Comparison of ENCODE assay signal across 9 cellular contexts in the genomic region with DNA sequence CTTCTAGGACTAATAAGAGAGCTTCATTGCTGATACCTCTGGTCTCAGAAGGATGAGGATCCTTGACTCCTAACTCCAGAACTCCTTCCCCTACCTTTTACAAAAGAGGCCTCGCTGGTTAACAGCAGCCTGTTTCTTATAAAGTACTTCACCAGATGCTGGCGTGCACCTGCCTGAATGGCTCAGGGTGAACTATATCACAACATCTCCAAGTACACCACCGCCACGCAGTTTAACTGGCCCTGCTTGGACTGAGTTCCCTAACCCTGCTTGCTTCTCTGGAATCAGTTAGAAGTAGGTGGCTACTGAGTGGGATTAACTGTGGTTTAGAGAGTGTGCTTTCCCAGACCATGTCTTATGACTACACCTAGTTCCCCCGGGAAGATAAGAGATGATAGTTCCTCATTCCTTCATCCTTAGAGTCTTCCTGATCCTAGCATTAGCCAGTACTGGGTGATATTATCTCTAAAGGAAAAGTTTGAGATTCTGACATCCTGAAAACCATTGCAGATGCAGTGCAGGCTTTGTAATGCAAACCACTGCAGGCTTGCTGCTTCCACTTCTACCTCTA. TPM values are rescaled to one million over a fixed set of nuclear protein-coding genes. Genes with fewer than 3 reads are reported as not detected.
DNase-seq lines count a peak whose midpoint lies in the region; ATAC-seq, FAIRE-seq and TF ChIP-seq lines count a peak whose summit lies in the region.
"Had no signal": no experiment of that assay in that cellular context is flagged by ENCODE, and none has a peak within 500 bp of the region (broad histone marks: within the 10 kb centered on the region; RNA-seq: fewer than 3 reads in every experiment).

No MANE protein-coding gene starts in this region.

- no peak overlapping the region for H3K4ac ChIP-seq in H9 (ENCODE audit: low read depth, low read length)

- POLR2A ChIA-PET in GM12878 (lab: Charles Lee): no interaction called here

- H3K79me1 ChIP-seq in H9 (ENCODE audit: insufficient read depth, low read depth, low read length, poor library complexity, severe bottlenecking): no peaks in the 10 kb centered on the region

- H2AK5ac ChIP-seq in H9 (ENCODE audit: insufficient read length, low read length): no peak overlapping the region

- peaks cover 0 to 3% (median 1%) of the 10 kb centered on the region in 3 experiments; a peak in 2 of 7 replicates for H3K36me3 Mint-ChIP-seq in H9 (ENCODE audit: insufficient read depth in 1 of 3, low read depth in 3 of 3)

- H3K36me3 ChIP-seq in GM12878 (ENCODE audit: control insufficient read depth in 2 of 2, insufficient read depth in 2 of 2, low read length in 1 of 2): peaks cover under 1 to 2% of the 10 kb centered on the region in 2 experiments; a peak in 2 of 4 replicates
- peaks cover 7 to 12% (median 10%) of the 10 kb centered on the region in 4 donors for H3K36me3 ChIP-seq in stomach

- no peak overlapping the region for H2BK5ac ChIP-seq in H9 (ENCODE audit: insufficient read length, low read length)

- H3K23me2 ChIP-seq in H9 (ENCODE audit: insufficient read length, low read depth, low read length, poor library complexity, severe bottlenecking): peaks cover 14% of the 10 kb centered on the region

- H3K4me2 ChIP-seq in H9 (ENCODE audit: insufficient read depth, insufficient read length, low read length) (peak overlapping the region; percentile 71), GM12878 (ENCODE audit: control insufficient read depth, insufficient read depth) (peak overlapping the region; percentile 20; the same call in 1 of the 2 replicates)

- peak overlapping the region in 1 of 2 experiments; percentile 42; a peak in 2 of 5 replicates for H3K4me3 Mint-ChIP-seq in H9

- no peak overlapping the region for H3T11ph ChIP-seq in H9 (ENCODE audit: low read length)

- H3K27me3 ChIP-seq in H9 (ENCODE audit: insufficient read depth, low read length) (no peaks in the 10 kb centered on the region), GM12878 (replicated peaks in 1 of 2; ENCODE audit: control insufficient read depth in 2 of 2, insufficient read depth in 2 of 2, low read length in 1 of 2) (no peaks in the 10 kb centered on the region), stomach (no peaks in the 10 kb centered on the region)

- H3K79me2 ChIP-seq in H9 (ENCODE audit: insufficient read depth, low read length) (no peaks in the 10 kb centered on the region; the same call in 1 of the 2 replicates), GM12878 (ENCODE audit: control insufficient read depth, insufficient read depth, low read length) (peaks cover 12% of the 10 kb centered on the region)

- in situ Hi-C loops in GM12878 (cut with MboI): no loop called here

- H2BK12ac ChIP-seq in H9 (ENCODE audit: insufficient read length, low read depth, low read length): no peak overlapping the region

- TF ChIP-seq CTCF in H9 (conservative IDR thresholded peaks at IDR 0.05) (no peak), GM12878 (IDR thresholded peaks at IDR 0.05 in 2 of 3, conservative IDR thresholded peaks at IDR 0.05 in 1 of 3; ENCODE audit: control insufficient read depth in 2 of 3, extremely low read depth in 1 of 3, insufficient read depth in 1 of 3, low read depth in 3 of 3, low read length in 3 of 3) (no peak), stomach (IDR thresholded peaks at IDR 0.05) (no peak)

- no peak overlapping the region for H2BK15ac ChIP-seq in H9 (ENCODE audit: low read depth, low read length)

- TF ChIP-seq RAD21 in GM12878 (IDR thresholded peaks at IDR 0.05; ENCODE audit: insufficient read depth, low read depth, low read length): no peak

- no peaks in the 10 kb centered on the region for H4K20me1 ChIP-seq in H9 (ENCODE audit: control insufficient read depth, insufficient read depth, insufficient read length)
- H4K20me1 ChIP-seq in GM12878 (ENCODE audit: control insufficient read depth, insufficient read depth): peaks cover 4% of the 10 kb centered on the region; the same call in 1 of the 2 replicates

- CTCF ChIA-PET in GM12878 (lab: Yijun Ruan, JAX): interaction anchor here (0.6 to 2.0 kb wide), 7 partner anchors 10 to 196 kb away, joined by 3 to 10 read pairs (median 3); no protein-coding TSS in a partner anchor

- H3K18ac ChIP-seq in H9 (ENCODE audit: insufficient read length, low read depth, low read length): no peak overlapping the region

- H2AFZ ChIP-seq in H9 (ENCODE audit: low read length) (no peak overlapping the region), GM12878 (ENCODE audit: control insufficient read depth, low read depth, low read length) (no peak overlapping the region)

- no peak overlapping the region for H4K91ac ChIP-seq in H9 (ENCODE audit: insufficient read length, low read depth, low read length)

- no peak for ATAC-seq in GM12878
- ATAC-seq: esophagus mucosa had no signal

- FAIRE-seq in GM12878 (lab: Jason Lieb, UNC): no peak

- DNase-seq in H9 (no peak), GM12878 (ENCODE audit: low read depth, low spot score) (no peak), kidney tubule cell (ENCODE audit: low spot score) (peak; percentile 56), stomach (no peak), iPS-NIHi7 (ENCODE audit: extremely low spot score) (no peak), head of caudate nucleus (no peak), NCI-H128 (lab: John Stamatoyannopoulos, UW; ENCODE audit: unreplicated experiment) (no peak)
- DNase-seq: activated naive CD4-positive, alpha-beta T cell treated with anti-CD3 and anti-CD28 coated beads for 36 hours had no signal

- no peak overlapping the region for H3K23ac ChIP-seq in H9 (ENCODE audit: insufficient read length, low read depth, low read length)

- H3K4me1 ChIP-seq in H9 (ENCODE audit: insufficient read depth, low read length) (peaks cover 29% of the 10 kb centered on the region; the same call in 1 of the 2 replicates), GM12878 (ENCODE audit: control insufficient read depth, insufficient read depth, low read length) (peaks cover 21% of the 10 kb centered on the region), stomach (peaks cover 63 to 75% (median 72%) of the 10 kb centered on the region in 4 donors)

- H3K9me3 Mint-ChIP-seq in H9: no peaks in the 10 kb centered on the region
- H3K9me3 Mint-ChIP-seq: activated naive CD4-positive, alpha-beta T cell treated with anti-CD3 and anti-CD28 coated beads for 36 hours had no signal

- H3K27ac ChIP-seq in H9 (ENCODE audit: insufficient read length, low read depth, low read length) (no peak overlapping the region), GM12878 (ENCODE audit: control insufficient read depth, insufficient read depth) (no peak overlapping the region), stomach (peak overlapping the region; percentile 11 to 98 (median 97))

- H4K5ac ChIP-seq in H9 (ENCODE audit: insufficient read length, low read depth, low read length): no peak overlapping the region

- H4K8ac ChIP-seq in H9 (replicated peaks; ENCODE audit: insufficient read length, low read depth, low read length): no peak overlapping the region

- H3K14ac ChIP-seq in H9 (ENCODE audit: insufficient read depth, low read length): no peak overlapping the region

- BruUV-seq in GM12878 (replicated peaks; lab: Mats Ljungman, UMichigan): no TSS peak

- intact Hi-C loops in GM12878 (cut with micrococcal nuclease; ENCODE audit: unreplicated experiment) (loop anchor here (5.0 kb wide), 1 partner anchor 47 kb away; a partner anchor contains a TSS), stomach (cut with DNase I; ENCODE audit: low total_unique reads) (no loop called here), head of caudate nucleus (cut with DNase I) (loop anchor here (5.0 kb wide), 1 partner anchor 47 kb away; a partner anchor contains a TSS)

- H2BK20ac ChIP-seq in H9 (ENCODE audit: low read depth, low read length, poor library complexity, severe bottlenecking): no peak overlapping the region

- no peak overlapping the region for H2BK120ac ChIP-seq in H9 (ENCODE audit: low read depth, low read length, poor library complexity, severe bottlenecking)

- peaks cover 8% of the 10 kb centered on the region for H3K27me3 Mint-ChIP-seq in H9 (ENCODE audit: low read depth)

- H3K27ac Mint-ChIP-seq in H9: no peak overlapping the region; a peak in 2 of 7 replicates

- RAD21 ChIA-PET in GM12878 (lab: Charles Lee; ENCODE audit: unreplicated experiment): interaction anchor here (1.2 kb wide), 1 partner anchor 74 kb away, joined by 3 read pairs; no protein-coding TSS in a partner anchor

- TF ChIP-seq POLR2A in GM12878 (IDR thresholded peaks at IDR 0.05; ENCODE audit: low read depth, low read length): no peak
- TF ChIP-seq POLR2A in stomach (IDR thresholded peaks at IDR 0.05): no peak

- no peak overlapping the region for H3K56ac ChIP-seq in H9 (ENCODE audit: insufficient read length, low read depth, low read length)

- SMC1A ChIA-PET in GM12878 (lab: Charles Lee; ENCODE audit: uncharacterized antibody, unreplicated experiment): no interaction called here

- H3K4me3 ChIP-seq in GM12878 (no peak overlapping the region), stomach (peak overlapping the region in 3 of 4 donors; percentile 70 to 95 (median 75))

- no peaks in the 10 kb centered on the region for H3K9me3 ChIP-seq in H9 (ENCODE audit: control insufficient read depth, low read depth, low read length)
- no peaks in the 10 kb centered on the region for H3K9me3 ChIP-seq in GM12878 (replicated peaks; ENCODE audit: control insufficient read depth, insufficient read depth, low read length)
- H3K9me3 ChIP-seq in stomach: no peaks in the 10 kb centered on the region

- H3K9ac ChIP-seq in H9 (ENCODE audit: extremely low read depth, insufficient read length, low read length): no peak overlapping the region
- H3K9ac ChIP-seq in GM12878 (ENCODE audit: control insufficient read depth, insufficient read depth, low read length): peak overlapping the region; percentile 26

- no peak for TF ChIP-seq EP300 in GM12878 (IDR thresholded peaks at IDR 0.05; ENCODE audit: borderline replicate concordance in 1 of 2, control insufficient read depth in 1 of 2, low read depth in 2 of 2, low read length in 2 of 2)
- TF ChIP-seq EP300 in stomach (IDR thresholded peaks at IDR 0.05): no peak

- no CpG with 5 or more reads among the region's 5 CpGs for WGBS in H9 (ENCODE audit: extremely low coverage, insufficient read length, low lambda C conversion rate)
- WGBS in GM12878 (ENCODE audit: insufficient coverage, insufficient replicate concordance, low lambda C conversion rate, missing lambda C conversion rate): 64% methylated on average over 5 of the region's 5 CpGs
- WGBS in stomach, 5 donors: 27 to 55% (median 48%) methylated on average over 5 of the region's 5 CpGs

- H3K4me1 Mint-ChIP-seq in H9: peaks cover 59 to 67% of the 10 kb centered on the region in 2 experiments

RNA-seq across cellular contexts. Expression of a gene that starts 3.0 kb away (rescaled TPM):
- total RNA-seq in H9 (2021) (5.5 and 5.9 TPM in 2 replicates), GM12878 (2014; rRNA removed) (4.2 and 4.7 TPM in 2 replicates), GM12878 (2014; rRNA removed; fragmentation: Illumina TruSeq; extraction: Trizol) (2.8 and 2.9 TPM in 2 replicates), GM12878 (2021) (7.9 and 9.3 TPM in 2 replicates), stomach (10 to 100 TPM; 14.5 to 25.2 (median 18.1) TPM)
- total RNA-seq in GM12878 (2013; cell fraction: nucleolus; rRNA removed): 7.9 and 9.2 TPM in 2 replicates
- 3.8 TPM for polyA plus RNA-seq in GM12878 (2011; ENCODE audit: low read depth)
- polyA plus RNA-seq in GM12878 (2011; rRNA removed) (3.0 and 3.9 TPM in 2 replicates), GM12878 (2014; fragmentation: Illumina TruSeq; extraction: Trizol) (8.5 and 9.1 TPM in 2 replicates), GM12878 (2014; fragmentation: Nextera tagmentation; extraction: Ambion mirVana) (1 to 10 TPM; 1.4 to 2.2 TPM), GM12878 (2014; rRNA removed) (6.5 and 6.6 TPM in 2 replicates), GM12878 (2016; fragmentation: Nextera tagmentation; extraction: Ambion mirVana) (1 to 10 TPM; 5.4 to 6.1 TPM), stomach (1 to 10 TPM; 4.5 to 5.5 (median 4.7) TPM)
- 3.0 and 4.3 TPM in 2 replicates for polyA plus RNA-seq in GM12878 (2011; cell fraction: cytosol; rRNA removed)
- 6.9 and 7.8 TPM in 2 replicates for polyA plus RNA-seq in GM12878 (2011; cell fraction: nucleus; rRNA removed)
- polyA plus RNA-seq in GM12878 (2012): 5.0 and 5.8 TPM in 2 replicates
- polyA minus RNA-seq in GM12878 (2011; rRNA and poly(A)+ RNA removed): 3.9 and 4.7 TPM in 2 replicates
- polyA minus RNA-seq in GM12878 (2011; cell fraction: cytosol; rRNA and poly(A)+ RNA removed): 2.3 and 4.3 TPM in 2 replicates
- polyA minus RNA-seq in GM12878 (2011; cell fraction: nucleus; rRNA and poly(A)+ RNA removed): 2.2 and 3.2 TPM in 2 replicates

RNA-seq across cellular contexts. Expression of a gene that starts 30.6 kb away (rescaled TPM):
- total RNA-seq in H9 (2021) (not detected in 2 replicates), GM12878 (2014; rRNA removed) (not detected in 2 replicates), GM12878 (2014; rRNA removed; fragmentation: Illumina TruSeq; extraction: Trizol) (not detected in 2 replicates), GM12878 (2021) (0.10 and 0.19 TPM in 2 replicates), stomach (1 to 10 TPM in 3 of 5 donors, under 1 TPM in 1, not detected in 1; 0.89 to 8.8 (median 3.5) TPM)
- total RNA-seq in GM12878 (2013; cell fraction: nucleolus; rRNA removed): not detected in 2 replicates
- not detected for polyA plus RNA-seq in GM12878 (2011; ENCODE audit: low read depth)
- polyA plus RNA-seq in GM12878 (2011; rRNA removed) (not detected in 2 replicates), GM12878 (2014; fragmentation: Illumina TruSeq; extraction: Trizol) (0.10 TPM in 1 of 2 replicates, not detected in the other), GM12878 (2014; fragmentation: Nextera tagmentation; extraction: Ambion mirVana) (under 1 TPM in 1 of 2 experiments, not detected in 1; 0.19 TPM), GM12878 (2014; rRNA removed) (0.10 and 0.42 TPM in 2 replicates), GM12878 (2016; fragmentation: Nextera tagmentation; extraction: Ambion mirVana) (under 1 TPM in 1 of 2 experiments, not detected in 1; 0.08 TPM), stomach (1 to 10 TPM; 1.5 to 6.3 (median 6.1) TPM)
- not detected in 2 replicates for polyA plus RNA-seq in GM12878 (2011; cell fraction: cytosol; rRNA removed)
- polyA plus RNA-seq in GM12878 (2011; cell fraction: nucleus; rRNA removed): not detected in 2 replicates
- 0.08 TPM in 1 of 2 replicates, not detected in the other for polyA plus RNA-seq in GM12878 (2012)
- not detected in 2 replicates for polyA minus RNA-seq in GM12878 (2011; rRNA and poly(A)+ RNA removed)
- polyA minus RNA-seq in GM12878 (2011; cell fraction: cytosol; rRNA and poly(A)+ RNA removed): not detected in 2 replicates
- not detected in 2 replicates for polyA minus RNA-seq in GM12878 (2011; cell fraction: nucleus; rRNA and poly(A)+ RNA removed)

RNA-seq across cellular contexts. Expression of a gene that starts 46.5 kb away (rescaled TPM):
- total RNA-seq in H9 (2021): 23.9 and 27.2 TPM in 2 replicates
- 65.5 and 73.7 TPM in 2 replicates for total RNA-seq in GM12878 (2013; cell fraction: nucleolus; rRNA removed)
- total RNA-seq in GM12878 (2014; rRNA removed): 26.9 and 35.6 TPM in 2 replicates
- 25.6 and 26.9 TPM in 2 replicates for total RNA-seq in GM12878 (2014; rRNA removed; fragmentation: Illumina TruSeq; extraction: Trizol)
- 18.5 and 18.9 TPM in 2 replicates for total RNA-seq in GM12878 (2021)
- polyA plus RNA-seq in GM12878 (2011; ENCODE audit: low read depth): 11.4 TPM
- polyA plus RNA-seq in GM12878 (2011; rRNA removed): 25.7 and 34.3 TPM in 2 replicates
- 24.0 and 29.2 TPM in 2 replicates for polyA plus RNA-seq in GM12878 (2011; cell fraction: cytosol; rRNA removed)
- 31.9 and 33.0 TPM in 2 replicates for polyA plus RNA-seq in GM12878 (2011; cell fraction: nucleus; rRNA removed)
- 13.6 and 14.3 TPM in 2 replicates for polyA plus RNA-seq in GM12878 (2012)
- 20.1 and 22.8 TPM in 2 replicates for polyA plus RNA-seq in GM12878 (2014; fragmentation: Illumina TruSeq; extraction: Trizol)
- polyA plus RNA-seq in GM12878 (2014; fragmentation: Nextera tagmentation; extraction: Ambion mirVana): 10 to 100 TPM; 16.7 to 22.3 TPM
- polyA plus RNA-seq in GM12878 (2014; rRNA removed): 22.9 and 23.4 TPM in 2 replicates
- polyA plus RNA-seq in GM12878 (2016; fragmentation: Nextera tagmentation; extraction: Ambion mirVana): 10 to 100 TPM; 22.2 to 24.3 TPM
- 25.3 and 36.3 TPM in 2 replicates for polyA minus RNA-seq in GM12878 (2011; rRNA and poly(A)+ RNA removed)
- polyA minus RNA-seq in GM12878 (2011; cell fraction: cytosol; rRNA and poly(A)+ RNA removed): 8.4 and 12.5 TPM in 2 replicates
- polyA minus RNA-seq in GM12878 (2011; cell fraction: nucleus; rRNA and poly(A)+ RNA removed): 18.1 and 24.0 TPM in 2 replicates
- total RNA-seq in stomach: 100 to 1,000 TPM in 2 of 5 donors, 10 to 100 TPM in 3; 12.5 to 112 (median 77.6) TPM
- polyA plus RNA-seq in stomach: 10 to 100 TPM; 17.4 to 39.0 (median 20.3) TPM

Comparison
In these comparisons a context has a peak if more than half of its experiments do, and no peak if none do; other contexts are left out.
1. H3K27ac ChIP-seq: peak in stomach (5 of 5); none in H9 (single experiment) and GM12878 (single experiment).